Comparison of ENCODE assay signal across 12 cellular contexts in genomic region chr22:23239429-23239828, GRCh38.
"Had no signal": no experiment of that assay in that cellular context is flagged by ENCODE, and none has a peak within 500 bp of the region (broad histone marks: within the 10 kb centered on the region; RNA-seq: fewer than 3 reads in every experiment).

No MANE protein-coding gene starts in this region.

- H3K9me3 Mint-ChIP-seq: stimulated activated effector memory CD8-positive, alpha-beta T cell treated with anti-CD3 and anti-CD28 coated beads, Interleukin-12 subunit alpha, Interleukin-12 subunit beta, amount 100 ng/mL, for 72 hours had no signal

- H3K36me3 ChIP-seq: cardiac muscle cell, colonic mucosa, right atrium auricular region, tibial artery, vagina had no signal

- FAIRE-seq: astrocyte, kidney had no signal

- ATAC-seq: left ventricle myocardium superior; stimulated activated effector memory CD8-positive, alpha-beta T cell treated with anti-CD3 and anti-CD28 coated beads, Interleukin-12 subunit alpha, Interleukin-12 subunit beta, amount 100 ng/mL, for 72 hours had no signal

- H3K27ac Mint-ChIP-seq: stimulated activated effector memory CD8-positive, alpha-beta T cell treated with anti-CD3 and anti-CD28 coated beads, Interleukin-12 subunit alpha, Interleukin-12 subunit beta, amount 100 ng/mL, for 72 hours had no signal

- H3K4me2 ChIP-seq: hepatocyte had no signal

- H2AFZ ChIP-seq: hepatocyte had no signal

- H3K9me3 ChIP-seq: colonic mucosa, right atrium auricular region, tibial artery, vagina had no signal

- DNase-seq: colonic mucosa, kidney, left ventricle myocardium superior, mesendoderm, T1000, tibial artery had no signal

- H3K4me3 Mint-ChIP-seq: stimulated activated effector memory CD8-positive, alpha-beta T cell treated with anti-CD3 and anti-CD28 coated beads, Interleukin-12 subunit alpha, Interleukin-12 subunit beta, amount 100 ng/mL, for 72 hours had no signal

- H3K27ac ChIP-seq: cardiac muscle cell, colonic mucosa, hepatocyte, right atrium auricular region, vagina had no signal

- H3K27me3 ChIP-seq: cardiac muscle cell, colonic mucosa, hepatocyte, right atrium auricular region, tibial artery, vagina had no signal

- H3K4me3 ChIP-seq: cardiac muscle cell, colonic mucosa, hepatocyte, right atrium auricular region, tibial artery, vagina had no signal

- H3K4me1 ChIP-seq: colonic mucosa had no signal
